ENCODE assay signal across 13 cellular contexts in genomic region chr1:7899741-7900140, GRCh38. TPM values are rescaled to one million over a fixed set of nuclear protein-coding genes. Genes with fewer than 3 reads are reported as not detected.
DNase-seq lines count a peak whose midpoint lies in the region; ATAC-seq, FAIRE-seq and TF ChIP-seq lines count a peak whose summit lies in the region.
"Had no signal": no experiment of that assay in that cellular context is flagged by ENCODE, and none has a peak within 500 bp of the region (broad histone marks: within the 10 kb centered on the region; RNA-seq: fewer than 3 reads in every experiment).

No MANE protein-coding gene starts in this region.

- BruUV-seq in mammary epithelial cell (replicated peaks; lab: Mats Ljungman, UMichigan): no TSS peak

- no peak for TF ChIP-seq POLR2A in breast epithelium (IDR thresholded peaks at IDR 0.05)

- H3K27me3 ChIP-seq in mammary epithelial cell (ENCODE audit: insufficient read depth, low read length) (no peaks in the 10 kb centered on the region), breast epithelium (no peaks in the 10 kb centered on the region), pancreas (no peaks in the 10 kb centered on the region)
- H3K27me3 ChIP-seq: cardiac muscle cell had no signal

- H3K36me3 Mint-ChIP-seq in chondrocyte (ENCODE audit: low read depth): no peaks in the 10 kb centered on the region
- H3K36me3 Mint-ChIP-seq: naive B cell had no signal

- H3K27ac Mint-ChIP-seq in chondrocyte (ENCODE audit: unreplicated experiment): peak overlapping the region; percentile 36
- H3K27ac Mint-ChIP-seq: naive B cell had no signal

- peaks cover 3% of the 10 kb centered on the region for H3K9me3 Mint-ChIP-seq in chondrocyte (ENCODE audit: low read depth)
- H3K9me3 Mint-ChIP-seq: naive B cell had no signal

- no peak overlapping the region for H3K4me3 ChIP-seq in mammary epithelial cell (replicated peaks in 1 of 3; ENCODE audit: insufficient read depth in 1 of 3, low read depth in 2 of 3, low read length in 3 of 3)
- no peak overlapping the region for H3K4me3 ChIP-seq in breast epithelium
- no peak overlapping the region for H3K4me3 ChIP-seq in pancreas
- H3K4me3 ChIP-seq: cardiac muscle cell had no signal

- H3K4me2 ChIP-seq in mammary epithelial cell (ENCODE audit: insufficient read depth, low read depth, low read length): no peak overlapping the region

- H3K4me1 Mint-ChIP-seq in chondrocyte (ENCODE audit: low read depth): peaks cover 12% of the 10 kb centered on the region

- dilution Hi-C loops in mammary epithelial cell (cut with HindIII; ENCODE audit: low sequenced_read_pairs): loop anchor here (5.0 to 25.0 kb wide), 2 partner anchors 42 to 113 kb away; no protein-coding TSS in a partner anchor

- H3K4me1 ChIP-seq in mammary epithelial cell (ENCODE audit: insufficient read depth, low read length) (peaks cover 3% of the 10 kb centered on the region), breast epithelium (no peaks in the 10 kb centered on the region), pancreas (no peaks in the 10 kb centered on the region)

- H3K36me3 ChIP-seq in mammary epithelial cell (ENCODE audit: insufficient read depth, low read length) (no peaks in the 10 kb centered on the region), breast epithelium (no peaks in the 10 kb centered on the region), pancreas (no peaks in the 10 kb centered on the region)
- H3K36me3 ChIP-seq: cardiac muscle cell had no signal

- in situ Hi-C loops in mammary epithelial cell (cut with MboI; ENCODE audit: low sequenced_read_pairs in 2 of 2): loop anchor here (5.0 to 10.0 kb wide), 2 partner anchors 85 to 232 kb away; no protein-coding TSS in a partner anchor
- in situ Hi-C loops in SK-MEL-5 (cut with HindIII; ENCODE audit: low pct_unique_long_range_greater_than_20kb, low sequenced_read_pairs): no loop called here

- H3K9ac ChIP-seq in mammary epithelial cell (ENCODE audit: insufficient read depth, low read length): no peak overlapping the region

- no peaks in the 10 kb centered on the region for H3K27me3 Mint-ChIP-seq in chondrocyte (ENCODE audit: low read depth)

- 63% methylated on average over 4 of the region's 4 CpGs for WGBS in mammary epithelial cell (ENCODE audit: low coverage, missing lambda C conversion rate)
- 78 to 83% methylated on average over 4 of the region's 4 CpGs for WGBS in pancreas, 2 donors

- no peaks in the 10 kb centered on the region for H4K20me1 ChIP-seq in mammary epithelial cell (ENCODE audit: insufficient read depth, low read length)

- no peak overlapping the region for H3K27ac ChIP-seq in mammary epithelial cell (ENCODE audit: insufficient read depth, low read depth, low read length)
- H3K27ac ChIP-seq in breast epithelium: no peak overlapping the region
- no peak overlapping the region for H3K27ac ChIP-seq in pancreas
- H3K27ac ChIP-seq: cardiac muscle cell had no signal

- H3K79me2 ChIP-seq in mammary epithelial cell (ENCODE audit: insufficient read depth, low read length): no peaks in the 10 kb centered on the region

- CTCF ChIA-PET in mammary epithelial cell (lab: Charles Lee; ENCODE audit: low non-redundant PET): no interaction called here

- intact Hi-C loops in mammary epithelial cell (cut with micrococcal nuclease): no loop called here
- intact Hi-C loops in breast epithelium (cut with DNase I; ENCODE audit: low total_unique reads): no loop called here
- intact Hi-C loops in pancreas (cut with DNase I): no loop called here

- H2AFZ ChIP-seq in mammary epithelial cell (ENCODE audit: low read depth, low read length): peak overlapping the region; percentile 73

- ATAC-seq in GM19397 (IDR thresholded peaks at IDR 0.05; ENCODE audit: unreplicated experiment) (no peak), GM21423 (IDR thresholded peaks at IDR 0.05; ENCODE audit: unreplicated experiment) (no peak), pancreas (no peak)

- FAIRE-seq in pancreas (lab: Jason Lieb, UNC): no peak
- FAIRE-seq: islet of Langerhans had no signal

- no peak overlapping the region for H3K4me3 Mint-ChIP-seq in chondrocyte (ENCODE audit: unreplicated experiment)

- TF ChIP-seq CTCF in mammary epithelial cell (conservative IDR thresholded peaks at IDR 0.05 in 1 of 2, IDR thresholded peaks at IDR 0.05 in 1 of 2; ENCODE audit: extremely low read depth in 1 of 2, insufficient read depth in 1 of 2, low read depth in 1 of 2, low read length in 2 of 2) (no peak), breast epithelium (IDR thresholded peaks at IDR 0.05) (no peak), chondrocyte (IDR thresholded peaks at IDR 0.05) (no peak), pancreas (IDR thresholded peaks at IDR 0.05) (no peak)

- H3K9me3 ChIP-seq in mammary epithelial cell (replicated peaks; ENCODE audit: insufficient read depth, low read length) (no peaks in the 10 kb centered on the region), breast epithelium (no peaks in the 10 kb centered on the region), pancreas (no peaks in the 10 kb centered on the region)

- DNase-seq in mammary epithelial cell (peak; percentile 52), breast epithelium (ENCODE audit: low spot score in 2 of 2) (no peak), SK-MEL-5 (ENCODE audit: low read depth, low spot score) (peak; percentile 2), chondrocyte (ENCODE audit: low spot score) (no peak), NCI-H128 (lab: John Stamatoyannopoulos, UW; ENCODE audit: unreplicated experiment) (no peak), pancreas (no peak)
- DNase-seq: naive B cell, trophoblast cell had no signal

RNA-seq across cellular contexts. Expression of gene TNFRSF9, which starts 40.9 kb away (rescaled TPM):
- total RNA-seq in mammary epithelial cell (not detected), breast epithelium (under 1 TPM in 1 of 3 donors, not detected in 2; 0.59 TPM), chondrocyte (0.07 TPM in 1 of 3 replicates, not detected in the others), pancreas (1 to 10 TPM in 1 of 6 donors, under 1 TPM in 3, not detected in 2; 0.08 to 1.4 (median 0.49) TPM)
- polyA plus RNA-seq in mammary epithelial cell (not detected), pancreas (under 1 TPM in 1 of 2 donors, not detected in 1; 0.27 TPM)
- polyA minus RNA-seq in mammary epithelial cell: not detected
- total RNA-seq in SK-MEL-5 (2014; rRNA removed; shearing (Covaris generic)): not detected in 2 replicates
- polyA plus RNA-seq in SK-MEL-5 (2015; cell fraction: cytosol; rRNA removed): not detected in 2 replicates
- not detected in 2 replicates for polyA plus RNA-seq in SK-MEL-5 (2015; cell fraction: nucleus; rRNA removed)
- total RNA-seq: cardiac muscle cell, OCI-LY7 had no signal
- polyA plus RNA-seq: cardiac muscle cell had no signal

RNA-seq across cellular contexts. Expression of gene UTS2, which starts 46.9 kb away (rescaled TPM):
- not detected for total RNA-seq in mammary epithelial cell
- not detected for polyA plus RNA-seq in mammary epithelial cell
- not detected for polyA minus RNA-seq in mammary epithelial cell
- total RNA-seq in breast epithelium: 1 to 10 TPM in 1 of 3 donors, not detected in 2; 1.6 TPM
- total RNA-seq in SK-MEL-5 (2014; rRNA removed; shearing (Covaris generic)): not detected in 2 replicates
- not detected in 2 replicates for polyA plus RNA-seq in SK-MEL-5 (2015; cell fraction: cytosol; rRNA removed)
- 0.19 TPM in 1 of 2 replicates, not detected in the other for polyA plus RNA-seq in SK-MEL-5 (2015; cell fraction: nucleus; rRNA removed)
- not detected in 3 replicates for total RNA-seq in chondrocyte
- not detected for total RNA-seq in pancreas
- under 1 TPM in 1 of 2 donors, not detected in 1; 0.09 TPM for polyA plus RNA-seq in pancreas
- total RNA-seq: cardiac muscle cell, OCI-LY7 had no signal
- polyA plus RNA-seq: cardiac muscle cell had no signal

Comparison
In these comparisons a context has a peak if more than half of its experiments do, and no peak if none do; other contexts are left out.
1. DNase-seq: peak in mammary epithelial cell (single experiment) and SK-MEL-5 (single experiment); none in breast epithelium (0 of 2), chondrocyte (single experiment), NCI-H128 (single experiment) and pancreas (0 of 6).